Comparison of ENCODE assay signal across 19 cellular contexts in the genomic region with DNA sequence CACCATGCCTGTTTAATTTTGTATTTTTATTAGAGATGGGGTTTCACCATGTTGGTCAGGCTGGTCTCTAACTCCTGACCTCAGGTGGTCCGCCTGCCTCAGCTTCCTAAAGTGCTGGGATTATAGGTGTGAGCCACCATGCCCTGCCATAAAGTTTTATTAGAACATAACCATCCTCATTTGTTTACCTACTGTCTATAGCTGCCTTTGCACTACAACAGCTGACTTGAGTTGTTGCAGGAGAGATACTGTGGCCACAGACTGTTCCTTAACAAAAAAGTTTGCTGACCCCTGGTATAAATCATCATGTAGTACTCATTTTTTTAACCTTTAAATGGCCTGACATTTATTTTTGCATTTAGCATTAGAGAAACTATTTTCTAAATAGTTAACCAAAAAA.
"Had no signal": no experiment of that assay in that cellular context is flagged by ENCODE, and none has a peak within 500 bp of the region (broad histone marks: within the 10 kb centered on the region; RNA-seq: fewer than 3 reads in every experiment).

No MANE protein-coding gene starts in this region.

- ATAC-seq: SK-N-SH treated with all-trans-retinoic acid at 6 μM for 48 hours had no signal

- H3K27ac ChIP-seq: HL-60 had no signal

- DNase-seq: KBM-7, MM.1S, NCI-H1092 treated with DMSO at 0.1 percent for 48 hours, NCI-H1436, NCI-H187, NCI-H2029, NCI-H2081 treated with DMSO at 0.1 percent for 48 hours, NCI-H2171, NCI-H226, NCI-H446, NCI-H510A, NCI-H524 treated with DMSO at 0.1 percent for 48 hours, NCI-H69, NCI-H774, Right ventricle myocardium superior, RPMI8226, SIG-M5 had no signal
